Comparison of ENCODE assay signal across 9 cellular contexts in the genomic region with DNA sequence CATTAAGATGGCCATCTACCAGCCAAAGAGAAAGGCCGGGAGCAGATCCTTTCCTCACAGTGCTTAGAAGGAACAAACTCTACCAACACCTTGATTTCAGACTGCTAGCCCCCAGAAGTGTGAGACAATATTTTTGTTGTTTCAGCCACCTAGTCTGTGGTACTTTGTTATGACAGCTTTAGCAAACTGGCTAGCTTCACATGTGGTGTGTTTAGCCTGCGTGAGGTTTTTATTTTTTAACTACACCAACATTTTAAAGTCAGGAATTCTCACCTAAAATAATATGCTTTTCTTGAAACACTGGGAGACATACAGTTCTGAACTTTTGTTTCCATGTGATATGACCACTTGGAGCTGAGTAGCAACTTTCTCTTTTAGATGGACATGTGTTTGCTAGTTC.
"Had no signal": no experiment of that assay in that cellular context is flagged by ENCODE, and none has a peak within 500 bp of the region (broad histone marks: within the 10 kb centered on the region; RNA-seq: fewer than 3 reads in every experiment).

No MANE protein-coding gene starts in this region.

- DNase-seq: GM23248, GOT3, H7, H9, HCEC 1CT, HFFc6 had no signal

- H2AFZ ChIP-seq: GM23248, GM23338 had no signal

- H3K9ac ChIP-seq: GM23248 had no signal

- H3K36me3 ChIP-seq: HAP-1 had no signal

- H3K4me1 ChIP-seq: HAP-1 had no signal

- ATAC-seq: GM23338, HCT116 had no signal

- H3K4me3 ChIP-seq: GM23248, GM23338, HAP-1 had no signal

- H3K9me3 ChIP-seq: HAP-1 had no signal

- H3K27ac ChIP-seq: GM23248 had no signal

- H3K4me2 ChIP-seq: GM23338 had no signal
